18 cellular contexts compared by ENCODE assay signal in genomic region chr7:40758590-40758989, GRCh38.
"Had no signal": no experiment of that assay in that cellular context is flagged by ENCODE, and none has a peak within 500 bp of the region (broad histone marks: within the 10 kb centered on the region; RNA-seq: fewer than 3 reads in every experiment).

No MANE protein-coding gene starts in this region.

- H3K9me3 ChIP-seq: body of pancreas, gastroesophageal sphincter, mucosa of descending colon, spleen had no signal

- H3K4me1 ChIP-seq: body of pancreas, spleen had no signal

- DNase-seq: activated CD4-positive, alpha-beta T cell treated with anti-CD3 and anti-CD28 coated beads, Interleukin-2, amount 50 U/mL, for 1 hour; activated naive CD4-positive, alpha-beta T cell treated with anti-CD3 and anti-CD28 coated beads for 36 hours; activated T-cell treated with anti-CD3 and anti-CD28 coated beads for 4 hours; body of pancreas; effector memory CD4-positive, alpha-beta T cell; hypothalamus; mucosa of descending colon; natural killer cell; nucleus accumbens; spleen; stimulated activated CD4-positive, alpha-beta T cell treated with anti-CD3 and anti-CD28 coated beads, Interleukin-1b, Interleukin-23, amount 100 ng/mL, for 48 hours; stimulated activated naive B cell treated with anti-CD40 and anti-IgM and Interleukin-4, amounts not matched to agents 10 μg/mL and 1 μg/mL and 100 μg/mL, for 72 hours; trophoblast cell had no signal

- H3K36me3 ChIP-seq: gastroesophageal sphincter, spleen had no signal

- ATAC-seq: activated T-helper 17 cell treated with anti-CD3 and anti-CD28 coated beads, Interleukin-2, amount 50 U/mL, for 72 hours; body of pancreas; gastroesophageal sphincter; mucosa of descending colon; sciatic nerve; stimulated activated naive B cell treated with anti-CD40 and anti-IgM and Interleukin-4, amounts not matched to agents 10 μg/mL and 1 μg/mL and 100 μg/mL, for 72 hours; T-cell had no signal

- H3K4me3 ChIP-seq: body of pancreas, gastroesophageal sphincter, lung, mucosa of descending colon, spleen had no signal

- H3K27me3 ChIP-seq: body of pancreas, gastroesophageal sphincter, spleen had no signal

- H3K27ac ChIP-seq: body of pancreas, gastroesophageal sphincter, spleen had no signal
